ENCODE assay signal across 8 cellular contexts in the genomic region with DNA sequence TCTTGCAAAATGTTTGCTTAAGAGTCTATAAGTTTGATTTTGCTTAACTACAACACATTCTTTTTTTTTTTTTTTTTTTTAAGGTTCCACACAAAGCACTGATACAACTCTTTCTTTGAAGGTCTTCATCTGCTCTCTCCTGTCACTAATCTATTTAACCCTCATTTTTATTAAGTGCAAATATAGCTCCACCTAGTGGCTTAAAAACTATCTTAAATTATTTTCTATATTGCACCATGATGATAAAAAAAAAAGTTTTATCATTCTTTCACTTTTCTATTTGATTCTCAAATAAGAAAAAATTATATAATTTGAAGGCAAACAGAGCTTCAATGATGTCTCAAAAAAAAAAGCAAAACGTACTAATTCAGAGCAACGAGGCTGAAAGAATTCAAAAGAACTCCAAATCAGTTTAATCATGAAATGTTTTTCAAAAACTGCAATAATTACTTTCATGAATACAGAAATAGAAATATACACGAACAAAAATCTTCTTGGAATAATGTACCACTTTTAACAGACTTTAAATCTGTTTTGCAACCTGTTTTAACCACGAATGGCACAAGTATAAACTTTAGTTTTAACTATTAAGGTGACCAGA. TPM values are rescaled to one million over a fixed set of nuclear protein-coding genes. Genes with fewer than 3 reads are reported as not detected.
DNase-seq lines count a peak whose midpoint lies in the region; ATAC-seq and TF ChIP-seq lines count a peak whose summit lies in the region.

No MANE protein-coding gene starts in this region.

- no peak for DNase-seq in heart right ventricle
- no peak for DNase-seq in right cardiac atrium
- DNase-seq in NCI-H1694 treated with DMSO at 0.1 percent for 48 hours (lab: John Stamatoyannopoulos, UW): peak; percentile 45
- no peak for DNase-seq in breast epithelium (ENCODE audit: low spot score in 2 of 2)
- peak; percentile 46 for DNase-seq in midbrain (lab: John Stamatoyannopoulos, UW)
- no peak for DNase-seq in effector CD4-positive, alpha-beta T cell
- DNase-seq in amniotic stem cell (lab: John Stamatoyannopoulos, UW): no peak
- DNase-seq in NK-92 treated with Interleukin-12 subunit alpha and Interleukin-12 subunit beta, amount 100 ng/mL, for 24 hours (lab: John Stamatoyannopoulos, UW): no peak

- TF ChIP-seq POLR2A in breast epithelium (IDR thresholded peaks at IDR 0.05): no peak

- WGBS in heart right ventricle, 2 donors: 65 to 70% methylated on average over 4 of the region's 4 CpGs
- WGBS in right cardiac atrium: 52% methylated on average over 4 of the region's 4 CpGs

- ATAC-seq in heart right ventricle (no peak), right cardiac atrium (no peak)

- H3K27ac ChIP-seq in heart right ventricle (no peak overlapping the region), right cardiac atrium (ENCODE audit: low read length) (no peak overlapping the region), breast epithelium (no peak overlapping the region)

- H3K36me3 ChIP-seq in heart right ventricle (peaks cover 0 to 100% (median 56%) of the 10 kb centered on the region in 9 donors), breast epithelium (no peaks in the 10 kb centered on the region)

- intact Hi-C loops in heart right ventricle (cut with DNase I) (loop anchor here in 4 of 10 donors (5.0 to 10.0 kb wide), 6 partner anchors 137 to 657 kb away; a partner anchor contains a TSS), right cardiac atrium (cut with DNase I) (loop anchor here in 1 of 4 donors (10.0 kb wide), 2 partner anchors 307 to 447 kb away; no protein-coding TSS in a partner anchor), breast epithelium (cut with DNase I; ENCODE audit: low total_unique reads) (loop anchor here (2.0 to 10.0 kb wide), 2 partner anchors 39 to 657 kb away; no protein-coding TSS in a partner anchor)

- H3K4me1 ChIP-seq in heart right ventricle: no peaks in the 10 kb centered on the region
- H3K4me1 ChIP-seq in right cardiac atrium (ENCODE audit: control insufficient read depth, insufficient read depth, low read length): no peaks in the 10 kb centered on the region
- no peaks in the 10 kb centered on the region for H3K4me1 ChIP-seq in breast epithelium

- H3K27me3 ChIP-seq in heart right ventricle (no peaks in the 10 kb centered on the region), right cardiac atrium (ENCODE audit: control insufficient read depth, insufficient read depth) (no peaks in the 10 kb centered on the region), breast epithelium (no peaks in the 10 kb centered on the region)

- TF ChIP-seq CTCF in heart right ventricle (IDR thresholded peaks at IDR 0.05) (peak; percentile 13 to 70 (median 58)), breast epithelium (IDR thresholded peaks at IDR 0.05) (peak in 2 of 3 donors; percentile 39 to 41)

- no peaks in the 10 kb centered on the region for H3K9me3 ChIP-seq in heart right ventricle
- H3K9me3 ChIP-seq in right cardiac atrium (ENCODE audit: control insufficient read depth, low read length): no peaks in the 10 kb centered on the region
- H3K9me3 ChIP-seq in breast epithelium: no peaks in the 10 kb centered on the region

- H3K4me3 ChIP-seq in heart right ventricle (no peak overlapping the region), right cardiac atrium (ENCODE audit: low read length) (no peak overlapping the region), breast epithelium (no peak overlapping the region)

RNA-seq across cellular contexts. Expression of a gene that starts 12.8 kb away (rescaled TPM):
- total RNA-seq in heart right ventricle (10 to 100 TPM in 9 of 10 donors, 1 to 10 TPM in 1; 9.9 to 16.4 (median 13.5) TPM), right cardiac atrium (10 to 100 TPM; 10.8 to 16.6 (median 13.6) TPM), breast epithelium (10 to 100 TPM; 13.8 to 19.0 (median 17.7) TPM)
- polyA plus RNA-seq in heart right ventricle (10 to 100 TPM in 1 of 2 donors, 1 to 10 TPM in 1; 5.9 to 23.1 TPM), right cardiac atrium (11.9 TPM)

RNA-seq across cellular contexts. Expression of a gene that starts 12.9 kb away (rescaled TPM):
- 10 to 100 TPM; 47.4 to 83.4 (median 66.3) TPM for total RNA-seq in heart right ventricle
- 100 to 1,000 TPM in 1 of 2 donors, 10 to 100 TPM in 1; 42.0 to 112 TPM for polyA plus RNA-seq in heart right ventricle
- total RNA-seq in right cardiac atrium: 10 to 100 TPM; 56.1 to 72.3 (median 64.1) TPM
- polyA plus RNA-seq in right cardiac atrium: 55.7 TPM
- total RNA-seq in breast epithelium: 10 to 100 TPM; 15.7 to 20.5 (median 17.0) TPM

Comparison
In these comparisons a context has a peak if more than half of its experiments do, and no peak if none do; other contexts are left out.
1. DNase-seq: peak in NCI-H1694 treated with DMSO at 0.1 percent for 48 hours (single experiment) and midbrain (single experiment); none in heart right ventricle (0 of 2), right cardiac atrium (0 of 3), breast epithelium (0 of 2), effector CD4-positive, alpha-beta T cell (single experiment), amniotic stem cell (single experiment) and NK-92 treated with Interleukin-12 subunit alpha and Interleukin-12 subunit beta, amount 100 ng/mL, for 24 hours (single experiment).